Comparison of ENCODE assay signal across 36 cellular contexts in the genomic region with DNA sequence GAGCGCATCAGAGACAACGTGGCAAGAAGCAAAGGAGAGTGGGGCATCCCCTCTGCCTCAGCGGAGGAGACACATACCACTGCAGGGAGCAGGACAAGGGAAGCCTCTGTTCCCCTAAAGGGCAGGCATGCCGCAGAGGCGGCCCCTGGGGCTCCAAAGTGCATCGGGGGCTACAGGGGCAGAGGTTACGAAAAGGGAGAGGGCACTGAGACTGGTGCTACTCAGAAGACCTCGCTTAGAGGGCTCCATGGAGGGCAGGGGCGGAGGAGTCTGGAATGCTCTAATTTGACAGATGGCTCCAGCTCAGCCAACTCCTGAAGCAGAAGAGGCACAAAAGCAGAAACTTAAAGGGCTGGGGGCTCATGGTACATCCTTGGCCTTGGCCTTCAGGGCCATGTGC. TPM values are rescaled to one million over a fixed set of nuclear protein-coding genes. Genes with fewer than 3 reads are reported as not detected.
"Had no signal": no experiment of that assay in that cellular context is flagged by ENCODE, and none has a peak within 500 bp of the region (broad histone marks: within the 10 kb centered on the region; RNA-seq: fewer than 3 reads in every experiment).

No MANE protein-coding gene starts in this region.

- H3K4me3 Mint-ChIP-seq: activated CD8-positive, alpha-beta memory T cell treated with anti-CD3 and anti-CD28 coated beads, Interleukin-2, amount 10 ng/mL, durations not matched to agents 7 days and 5 days; activated CD8-positive, alpha-beta T cell treated with anti-CD3 and anti-CD28 coated beads, Interleukin-2, amount 10 ng/mL, durations not matched to agents 7 days and 5 days; activated naive CD4-positive, alpha-beta T cell treated with anti-CD3 and anti-CD28 coated beads, Interleukin-2, amount 50 U/mL, for 24 hours; activated naive CD8-positive, alpha-beta T cell treated with anti-CD3 and anti-CD28 coated beads, Interleukin-2, amount 50 U/mL, for 24 hours; central memory CD8-positive, alpha-beta T cell; natural killer cell treated with Interleukin-12 subunit alpha and Interleukin-12 subunit beta and Interleukin-15 and Interleukin-18, amount 100 ng/mL, for 72 hours; stimulated activated memory B cell treated with anti-CD40 and anti-IgM and Interleukin-4, amounts not matched to agents 10 μg/mL and 1 μg/mL and 100 μg/mL, for 72 hours; type B pancreatic cell had no signal

- H3K36me3 ChIP-seq: esophagus squamous epithelium, neutrophil, sigmoid colon, uterus had no signal

- H3K27me3 ChIP-seq: sigmoid colon, testis, uterus had no signal

- H3K36me3 Mint-ChIP-seq: natural killer cell treated with Interleukin-12 subunit alpha and Interleukin-12 subunit beta and Interleukin-15 and Interleukin-18, amount 100 ng/mL, for 72 hours; type B pancreatic cell had no signal

- DNase-seq: activated CD4-positive, alpha-beta T cell treated with anti-CD3 and anti-CD28 coated beads for 1 hour; activated CD8-positive, alpha-beta memory T cell treated with anti-CD3 and anti-CD28 coated beads, Interleukin-2, amount 10 ng/mL, durations not matched to agents 7 days and 5 days; activated CD8-positive, alpha-beta T cell treated with anti-CD3 and anti-CD28 coated beads, Interleukin-2, amount 10 ng/mL, durations not matched to agents 7 days and 5 days; activated naive CD8-positive, alpha-beta T cell treated with anti-CD3 and anti-CD28 coated beads, Interleukin-2, amount 50 U/mL, for 24 hours; activated T-cell treated with anti-CD3 and anti-CD28 coated beads, Interleukin-2, amount 50 U/mL, for 48 hours; amygdala; dermis blood vessel endothelial cell; effector CD8-positive, alpha-beta T cell; esophagus squamous epithelium; foreskin melanocyte; kidney glomerular epithelial cell; sigmoid colon; small intestine; stimulated activated CD4-positive, alpha-beta T cell treated with anti-CD3 and anti-CD28 coated beads, Interleukin-1b, Interleukin-23, amount 100 ng/mL, for 48 hours; stimulated activated CD4-positive, alpha-beta T cell treated with anti-CD3 and anti-CD28 coated beads, Interleukin-4, amount 100 ng/mL, for 4 hours; stimulated activated CD8-positive, alpha-beta memory T cell treated with anti-CD3 and anti-CD28 coated beads, Interleukin-4, amount 100 ng/mL, for 48 hours; T-helper 1 cell; T1000; testis; uterus had no signal

- H3K27me3 Mint-ChIP-seq: activated naive CD4-positive, alpha-beta T cell treated with anti-CD3 and anti-CD28 coated beads, Interleukin-2, amount 50 U/mL, for 24 hours; activated naive CD8-positive, alpha-beta T cell treated with anti-CD3 and anti-CD28 coated beads, Interleukin-2, amount 50 U/mL, for 24 hours; central memory CD8-positive, alpha-beta T cell; natural killer cell treated with Interleukin-12 subunit alpha and Interleukin-12 subunit beta and Interleukin-15 and Interleukin-18, amount 100 ng/mL, for 72 hours; progenitor cell of endocrine pancreas had no signal

- ATAC-seq: activated CD8-positive, alpha-beta memory T cell treated with anti-CD3 and anti-CD28 coated beads, Interleukin-2, amount 10 ng/mL, durations not matched to agents 7 days and 5 days; activated CD8-positive, alpha-beta T cell treated with anti-CD3 and anti-CD28 coated beads, Interleukin-2, amount 10 ng/mL, durations not matched to agents 7 days and 5 days; activated naive CD8-positive, alpha-beta T cell treated with anti-CD3 and anti-CD28 coated beads, Interleukin-2, amount 50 U/mL, for 24 hours; left lobe of liver; mucosa of descending colon; natural killer cell treated with Interleukin-12 subunit alpha and Interleukin-12 subunit beta and Interleukin-15 and Interleukin-18, amount 100 ng/mL, for 72 hours; stimulated activated memory B cell treated with anti-CD40 and anti-IgM and Interleukin-4, amounts not matched to agents 10 μg/mL and 1 μg/mL and 100 μg/mL, for 72 hours had no signal

- H3K9me3 ChIP-seq: mucosa of descending colon, neutrophil, sigmoid colon, testis, uterus had no signal

- H3K9me3 Mint-ChIP-seq: activated naive CD4-positive, alpha-beta T cell treated with anti-CD3 and anti-CD28 coated beads, Interleukin-2, amount 50 U/mL, for 24 hours; central memory CD8-positive, alpha-beta T cell; natural killer cell treated with Interleukin-12 subunit alpha and Interleukin-12 subunit beta and Interleukin-15 and Interleukin-18, amount 100 ng/mL, for 72 hours had no signal

- H3K27ac ChIP-seq: epithelial cell of prostate, esophagus squamous epithelium, neutrophil, sigmoid colon, testis, uterus had no signal

- H3K27ac Mint-ChIP-seq: activated CD8-positive, alpha-beta memory T cell treated with anti-CD3 and anti-CD28 coated beads, Interleukin-2, amount 10 ng/mL, durations not matched to agents 7 days and 5 days; activated CD8-positive, alpha-beta T cell treated with anti-CD3 and anti-CD28 coated beads, Interleukin-2, amount 10 ng/mL, durations not matched to agents 7 days and 5 days; activated naive CD4-positive, alpha-beta T cell treated with anti-CD3 and anti-CD28 coated beads, Interleukin-2, amount 50 U/mL, for 24 hours; activated naive CD8-positive, alpha-beta T cell treated with anti-CD3 and anti-CD28 coated beads, Interleukin-2, amount 50 U/mL, for 24 hours; activated T-helper 2 cell treated with anti-CD3 and anti-CD28 coated beads, Interferon-gamma antibody, Interleukin-2, Interleukin-4, amounts not matched to agents 10 μg/mL and 5 μg/mL and 100 μg/mL, durations not matched to agents 14 hours and 24 hours and 36 hours; natural killer cell treated with Interleukin-12 subunit alpha and Interleukin-12 subunit beta and Interleukin-15 and Interleukin-18, amount 100 ng/mL, for 72 hours; progenitor cell of endocrine pancreas; stimulated activated memory B cell treated with anti-CD40 and anti-IgM and Interleukin-4, amounts not matched to agents 10 μg/mL and 1 μg/mL and 100 μg/mL, for 72 hours; type B pancreatic cell had no signal

- H3K4me3 ChIP-seq: esophagus squamous epithelium, lung, mucosa of descending colon, sigmoid colon, testis, uterus had no signal

RNA-seq across cellular contexts. Expression of a gene that starts 39.8 kb away (rescaled TPM):
- total RNA-seq: activated CD8-positive, alpha-beta memory T cell treated with anti-CD3 and anti-CD28 coated beads, Interleukin-2, amount 10 ng/mL, durations not matched to agents 7 days and 5 days; activated T-helper 2 cell treated with anti-CD3 and anti-CD28 coated beads, Interferon-gamma antibody, Interleukin-2, Interleukin-4, amounts not matched to agents 10 μg/mL and 5 μg/mL and 100 μg/mL, durations not matched to agents 14 hours and 24 hours and 36 hours; dermis blood vessel endothelial cell; glomerular endothelial cell; mesenteric fat pad; natural killer cell treated with Interleukin-12 subunit alpha and Interleukin-12 subunit beta and Interleukin-15 and Interleukin-18, amount 100 ng/mL, for 72 hours; osteocyte; progenitor cell of endocrine pancreas; renal cortical epithelial cell had no signal
